8 cellular contexts compared by ENCODE assay signal in the genomic region with DNA sequence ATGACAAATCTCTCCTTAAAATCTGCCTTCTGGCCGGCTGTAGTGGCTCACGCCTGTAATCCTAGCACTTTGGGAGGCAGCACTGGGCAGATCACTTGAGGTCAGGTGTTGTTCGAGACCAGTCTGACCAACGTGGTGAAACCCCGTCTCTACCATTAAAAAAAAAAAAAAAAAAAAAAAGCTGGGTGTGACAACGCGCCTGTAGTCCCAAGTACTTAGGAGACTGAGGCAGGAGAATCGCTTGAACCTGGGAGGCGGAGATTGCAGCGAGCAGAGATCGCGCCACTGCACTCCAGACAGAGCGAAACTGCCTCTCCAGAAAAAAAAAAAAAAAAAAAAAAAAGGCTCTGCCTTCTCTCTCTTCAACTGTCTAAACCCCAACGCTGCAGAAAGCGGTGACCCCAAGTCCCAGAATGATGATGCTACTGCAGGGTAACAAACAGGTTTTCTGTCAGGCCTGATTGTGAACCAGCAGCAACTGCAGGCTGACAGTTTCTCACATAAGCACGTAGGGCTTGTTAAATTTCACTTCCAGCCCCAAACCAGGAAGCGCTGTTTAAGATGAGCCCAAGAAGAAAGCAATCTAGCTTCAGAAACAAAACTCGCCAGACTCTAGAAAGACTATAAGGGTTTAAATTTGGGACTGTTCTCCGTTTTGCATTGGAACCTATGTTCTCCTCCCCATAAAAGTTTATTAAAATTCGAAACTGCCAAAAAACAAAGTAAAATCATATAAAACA. TPM values are rescaled to one million over a fixed set of nuclear protein-coding genes. Genes with fewer than 3 reads are reported as not detected.
DNase-seq lines count a peak whose midpoint lies in the region; FAIRE-seq and TF ChIP-seq lines count a peak whose summit lies in the region.

No MANE protein-coding gene starts in this region.

- H3K4me1 Mint-ChIP-seq in activated T-helper 2 cell treated with anti-CD3 and anti-CD28 coated beads, Interferon-gamma antibody, Interleukin-2, Interleukin-4, amounts not matched to agents 10 μg/mL and 5 μg/mL and 100 μg/mL, durations not matched to agents 14 hours and 24 hours and 36 hours (ENCODE audit: low read depth), result peaks cover 61% of the 10 kb centered on the region

- WGBS in ovary, 3 donors, result 1 to 5% (median 3%) methylated on average over 20 of the region's 20 CpGs

- H3K36me3 Mint-ChIP-seq in activated T-helper 2 cell treated with anti-CD3 and anti-CD28 coated beads, Interferon-gamma antibody, Interleukin-2, Interleukin-4, amounts not matched to agents 10 μg/mL and 5 μg/mL and 100 μg/mL, durations not matched to agents 14 hours and 24 hours and 36 hours (ENCODE audit: low read depth), result peaks cover 7% of the 10 kb centered on the region

- H3K4me3 ChIP-seq in H7 (ENCODE audit: insufficient read depth, low read depth, low read length) (peak overlapping the region; percentile 73), ovary (peak overlapping the region; percentile 97)

- intact Hi-C loops in activated T-helper 2 cell treated with anti-CD3 and anti-CD28 coated beads, Interferon-gamma antibody, Interleukin-2, Interleukin-4, amounts not matched to agents 10 μg/mL and 5 μg/mL and 100 μg/mL, durations not matched to agents 14 hours and 24 hours and 36 hours (cut with micrococcal nuclease), result loop anchor here (1.0 to 10.0 kb wide), 8 partner anchors 146 to 1014 kb away; a partner anchor contains a TSS
- intact Hi-C loops in ovary (cut with DNase I), result no loop called here

- H3K4me1 ChIP-seq in ovary (ENCODE audit: insufficient read depth), result no peaks in the 10 kb centered on the region

- no peak for TF ChIP-seq EP300 in ovary (IDR thresholded peaks at IDR 0.05)

- peak overlapping the region; percentile 90 for H3K4me3 Mint-ChIP-seq in activated T-helper 2 cell treated with anti-CD3 and anti-CD28 coated beads, Interferon-gamma antibody, Interleukin-2, Interleukin-4, amounts not matched to agents 10 μg/mL and 5 μg/mL and 100 μg/mL, durations not matched to agents 14 hours and 24 hours and 36 hours (ENCODE audit: low read depth)

- H3K36me3 ChIP-seq in H7 (replicated peaks; ENCODE audit: control insufficient read depth, insufficient read depth, low read length) (no peaks in the 10 kb centered on the region), ovary (no peaks in the 10 kb centered on the region)

- H3K27ac ChIP-seq in ovary, result peak overlapping the region; percentile 91 to 99

- no peak for TF ChIP-seq POLR2A in ovary (IDR thresholded peaks at IDR 0.05)

- H3K27ac Mint-ChIP-seq in activated T-helper 2 cell treated with anti-CD3 and anti-CD28 coated beads, Interferon-gamma antibody, Interleukin-2, Interleukin-4, amounts not matched to agents 10 μg/mL and 5 μg/mL and 100 μg/mL, durations not matched to agents 14 hours and 24 hours and 36 hours, result peak overlapping the region; percentile 95

- H3K27me3 ChIP-seq in H7 (ENCODE audit: control insufficient read depth, insufficient read depth, low read length) (peaks cover 34% of the 10 kb centered on the region), ovary (no peaks in the 10 kb centered on the region)

- H3K27me3 Mint-ChIP-seq in activated T-helper 2 cell treated with anti-CD3 and anti-CD28 coated beads, Interferon-gamma antibody, Interleukin-2, Interleukin-4, amounts not matched to agents 10 μg/mL and 5 μg/mL and 100 μg/mL, durations not matched to agents 14 hours and 24 hours and 36 hours (ENCODE audit: low read depth), result peaks cover 28% of the 10 kb centered on the region

- TF ChIP-seq CTCF in ovary (IDR thresholded peaks at IDR 0.05), result no peak

- no peak for FAIRE-seq in frontal cortex (lab: Jason Lieb, UNC)

- no peaks in the 10 kb centered on the region for H3K9me3 Mint-ChIP-seq in activated T-helper 2 cell treated with anti-CD3 and anti-CD28 coated beads, Interferon-gamma antibody, Interleukin-2, Interleukin-4, amounts not matched to agents 10 μg/mL and 5 μg/mL and 100 μg/mL, durations not matched to agents 14 hours and 24 hours and 36 hours

- no peaks in the 10 kb centered on the region for H3K9me3 ChIP-seq in ovary

- DNase-seq in ELF-1 (ENCODE audit: low read depth, low spot score) (peak; percentile 43), H7 (peak; percentile 9), NCI-H2227 (lab: John Stamatoyannopoulos, UW; ENCODE audit: unreplicated experiment) (peak; percentile 32), frontal cortex (ENCODE audit: low spot score in 2 of 2) (peak; percentile 28 to 51), ovary (peak in 4 of 5 donors; percentile 12 to 32 (median 22)), SW 1271 (lab: John Stamatoyannopoulos, UW) (no peak), middle frontal gyrus (ENCODE audit: extremely low spot score, low spot score) (no peak)
- DNase-seq in activated T-helper 2 cell treated with anti-CD3 and anti-CD28 coated beads, Interferon-gamma antibody, Interleukin-2, Interleukin-4, amounts not matched to agents 10 μg/mL and 5 μg/mL and 100 μg/mL, durations not matched to agents 14 hours and 24 hours and 36 hours (ENCODE audit: low spot score), result peak; percentile 50

RNA-seq across cellular contexts. Expression of a gene that starts 0.9 kb away (rescaled TPM):
- total RNA-seq in H7 (2014; rRNA removed; shearing (Covaris generic)), result 12.0 and 18.8 TPM in 2 replicates
- 110 TPM in 2 replicates for total RNA-seq in activated T-helper 2 cell treated with anti-CD3 and anti-CD28 coated beads, Interferon-gamma antibody, Interleukin-2, Interleukin-4, amounts not matched to agents 10 μg/mL and 5 μg/mL and 100 μg/mL, durations not matched to agents 14 hours and 24 hours and 36 hours
- total RNA-seq in frontal cortex, result 9.4 TPM
- 100 to 1,000 TPM; 119 to 218 (median 173) TPM for total RNA-seq in ovary
- 100 to 1,000 TPM in 1 of 2 donors, 10 to 100 TPM in 1; 61.2 to 276 TPM for polyA plus RNA-seq in ovary

Comparison
In these comparisons a context has a peak if more than half of its experiments do, and no peak if none do; other contexts are left out.
1. DNase-seq: peak in ELF-1 (single experiment), H7 (single experiment), NCI-H2227 (single experiment), activated T-helper 2 cell treated with anti-CD3 and anti-CD28 coated beads, Interferon-gamma antibody, Interleukin-2, Interleukin-4, amounts not matched to agents 10 μg/mL and 5 μg/mL and 100 μg/mL, durations not matched to agents 14 hours and 24 hours and 36 hours (single experiment), frontal cortex (2 of 2) and ovary (4 of 5); none in SW 1271 (0 of 2) and middle frontal gyrus (single experiment).